32 cellular contexts compared by ENCODE assay signal in the genomic region with DNA sequence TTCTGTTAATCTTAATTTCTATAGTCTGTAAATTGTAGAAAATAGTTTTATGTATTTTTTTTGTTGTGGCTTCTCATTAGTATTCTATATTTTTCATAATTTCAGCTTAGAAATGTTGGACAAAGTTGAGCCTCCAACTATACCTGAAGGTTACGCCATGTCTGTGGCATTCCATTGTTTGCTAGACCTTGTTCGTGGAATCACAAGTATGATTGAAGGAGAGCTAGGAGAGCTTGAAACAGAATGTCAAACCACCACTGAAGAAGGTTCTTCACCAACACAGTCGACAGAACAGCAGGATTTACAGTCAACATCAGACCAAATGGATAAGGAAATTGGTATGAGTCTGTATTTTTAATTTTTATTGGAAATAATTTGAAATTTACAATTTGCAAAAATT.
"Had no signal": no experiment of that assay in that cellular context is flagged by ENCODE, and none has a peak within 500 bp of the region (broad histone marks: within the 10 kb centered on the region; RNA-seq: fewer than 3 reads in every experiment).

No MANE protein-coding gene starts in this region.

- H3K4me1 ChIP-seq: ascending aorta had no signal

- FAIRE-seq: bronchial epithelial cell, TTC549 had no signal

- DNase-seq: activated CD4-positive, alpha-beta memory T cell treated with anti-CD3 and anti-CD28 coated beads for 36 hours; activated CD4-positive, alpha-beta T cell treated with anti-CD3 and anti-CD28 coated beads for 4 hours; activated CD4-positive, alpha-beta T cell treated with anti-CD3 and anti-CD28 coated beads, Interleukin-2, amount 10 ng/mL, durations not matched to agents 24 days and 14 days; activated CD4-positive, alpha-beta T cell treated with anti-CD3 and anti-CD28 coated beads, Interleukin-2, amount 50 U/mL, for 1 hour; activated CD4-positive, alpha-beta T cell treated with anti-CD3 and anti-CD28 coated beads, Interleukin-2, amount 50 U/mL, for 4 hours; activated CD4-positive, CD25-positive, alpha-beta regulatory T cell; activated CD4-positive, CD25-positive, alpha-beta regulatory T cell treated with anti-CD3 and anti-CD28 coated beads, Interleukin-2, amount 50 U/mL, for 72 hours; activated CD8-positive, alpha-beta memory T cell treated with anti-CD3 and anti-CD28 coated beads, Interleukin-2, amount 50 U/mL, for 4 hours; activated CD8-positive, alpha-beta T cell treated with anti-CD3 and anti-CD28 coated beads for 36 hours; activated gamma-delta T cell; activated naive CD4-positive, alpha-beta T cell treated with anti-CD3 and anti-CD28 coated beads, Interleukin-2, amount 10 ng/mL, durations not matched to agents 7 days and 5 days; activated naive CD4-positive, alpha-beta T cell treated with Interleukin-2 at 50 U/mL for 16 hours; activated naive CD8-positive, alpha-beta T cell treated with anti-CD3 and anti-CD28 coated beads, Interleukin-2, amount 10 ng/mL, durations not matched to agents 7 days and 5 days; activated naive CD8-positive, alpha-beta T cell treated with anti-CD3 and anti-CD28 coated beads, Interleukin-2, amount 50 U/mL, for 24 hours; activated T-cell treated with anti-CD3 and anti-CD28 coated beads for 4 hours; activated T-cell treated with anti-CD3 and anti-CD28 coated beads, Interleukin-2, amount 50 U/mL, for 1 hour; activated T-cell treated with anti-CD3 and anti-CD28 coated beads, Interleukin-2, amount 50 U/mL, for 4 hours; activated T-cell treated with anti-CD3 and anti-CD28 coated beads, Interleukin-2, amount 50 U/mL, for 72 hours; amygdala; anterior cingulate cortex; caudate nucleus; cerebellar nuclear complex; T-helper 1 cell; T-helper 2 cell; T-helper 9 cell; WERI-Rb-1 had no signal

- H3K4me3 ChIP-seq: ascending aorta, cardiac muscle cell had no signal

- H3K9me3 ChIP-seq: ascending aorta had no signal

- H3K27ac ChIP-seq: ascending aorta, cardiac muscle cell, WERI-Rb-1 had no signal

- H3K27me3 ChIP-seq: ascending aorta, cardiac muscle cell had no signal

- ATAC-seq: activated CD8-positive, alpha-beta T cell treated with anti-CD3 and anti-CD28 coated beads for 36 hours; activated naive CD8-positive, alpha-beta T cell treated with anti-CD3 and anti-CD28 coated beads, Interleukin-2, amount 50 U/mL, for 24 hours; activated T-cell treated with anti-CD3 and anti-CD28 coated beads, Interleukin-2, amount 50 U/mL, for 4 hours; activated T-cell treated with anti-CD3 and anti-CD28 coated beads, Interleukin-2, amount 50 U/mL, for 72 hours; activated T-helper 17 cell treated with anti-CD3 and anti-CD28 coated beads, Interleukin-2, amount 50 U/mL, for 72 hours; WTC11 had no signal
